Comparison of ENCODE assay signal across 21 cellular contexts in genomic region chr15:51780636-51781035, GRCh38.
"Had no signal": no experiment of that assay in that cellular context is flagged by ENCODE, and none has a peak within 500 bp of the region (broad histone marks: within the 10 kb centered on the region; RNA-seq: fewer than 3 reads in every experiment).

No MANE protein-coding gene starts in this region.

- H3K27ac Mint-ChIP-seq: activated CD8-positive, alpha-beta T cell treated with anti-CD3 and anti-CD28 coated beads for 36 hours; activated naive CD8-positive, alpha-beta T cell treated with anti-CD3 and anti-CD28 coated beads for 36 hours; effector memory CD8-positive, alpha-beta T cell; nephron progenitor cell; progenitor cell of endocrine pancreas; WTC11 had no signal

- H3K4me1 ChIP-seq: testis had no signal

- H3K4me1 Mint-ChIP-seq: nephron progenitor cell had no signal

- H3K9me3 ChIP-seq: spleen, testis had no signal

- H3K27me3 ChIP-seq: brain microvascular endothelial cell, spleen, stomach, testis had no signal

- H3K4me3 Mint-ChIP-seq: activated CD8-positive, alpha-beta T cell treated with anti-CD3 and anti-CD28 coated beads for 36 hours; activated naive CD8-positive, alpha-beta T cell treated with anti-CD3 and anti-CD28 coated beads for 36 hours; activated T-cell treated with anti-CD3 and anti-CD28 coated beads, Interleukin-2, amount 50 U/mL, for 4 hours; effector memory CD8-positive, alpha-beta T cell; nephron progenitor cell; WTC11 had no signal

- DNase-seq: activated CD4-positive, alpha-beta T cell treated with anti-CD3 and anti-CD28 coated beads for 4 hours; activated CD8-positive, alpha-beta T cell treated with anti-CD3 and anti-CD28 coated beads for 36 hours; activated naive CD8-positive, alpha-beta T cell treated with anti-CD3 and anti-CD28 coated beads for 36 hours; activated T-cell treated with anti-CD3 and anti-CD28 coated beads, Interleukin-2, amount 50 U/mL, for 4 hours; anterior cingulate cortex; brain microvascular endothelial cell; dermis blood vessel endothelial cell; effector memory CD8-positive, alpha-beta T cell; glutamatergic neuron; hypothalamus; left ventricle myocardium superior; nephron progenitor cell; occipital lobe; spleen; stomach; SW 1271; testis had no signal

- H3K27me3 Mint-ChIP-seq: activated CD8-positive, alpha-beta T cell treated with anti-CD3 and anti-CD28 coated beads for 36 hours; activated naive CD8-positive, alpha-beta T cell treated with anti-CD3 and anti-CD28 coated beads for 36 hours; effector memory CD8-positive, alpha-beta T cell; progenitor cell of endocrine pancreas had no signal

- ATAC-seq: activated CD8-positive, alpha-beta T cell treated with anti-CD3 and anti-CD28 coated beads for 36 hours; activated T-cell treated with anti-CD3 and anti-CD28 coated beads, Interleukin-2, amount 50 U/mL, for 4 hours; effector memory CD8-positive, alpha-beta T cell; left ventricle myocardium superior; sciatic nerve; WTC11 had no signal

- H3K36me3 Mint-ChIP-seq: WTC11 had no signal

- H3K36me3 ChIP-seq: brain microvascular endothelial cell had no signal

- FAIRE-seq: TTC549 had no signal

- H3K9me3 Mint-ChIP-seq: activated CD8-positive, alpha-beta T cell treated with anti-CD3 and anti-CD28 coated beads for 36 hours; activated naive CD8-positive, alpha-beta T cell treated with anti-CD3 and anti-CD28 coated beads for 36 hours; activated T-cell treated with anti-CD3 and anti-CD28 coated beads, Interleukin-2, amount 50 U/mL, for 4 hours; effector memory CD8-positive, alpha-beta T cell had no signal

- H3K4me3 ChIP-seq: spleen, stomach, testis had no signal

- H3K27ac ChIP-seq: brain microvascular endothelial cell, spleen, stomach, testis had no signal
